18 cellular contexts compared by ENCODE assay signal in the genomic region with DNA sequence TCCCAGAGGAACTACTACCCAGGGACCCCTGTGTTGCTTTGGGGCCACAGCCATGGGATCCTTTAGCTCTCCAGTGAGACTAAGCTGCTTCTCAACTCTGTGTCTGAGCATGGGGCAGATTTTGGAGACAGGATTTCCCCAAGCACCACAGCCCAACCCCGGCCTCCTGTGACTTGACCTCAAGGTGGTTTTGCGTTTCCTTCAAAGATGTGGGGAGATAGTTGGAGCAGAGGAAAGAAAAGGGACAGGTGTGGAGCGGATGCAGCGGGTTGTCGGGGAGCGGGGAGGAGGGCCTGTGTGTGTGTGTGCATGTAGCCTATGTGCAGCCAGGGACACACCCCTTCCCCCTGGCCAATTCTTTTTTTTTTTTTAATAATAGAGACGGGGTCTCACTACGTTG. TPM values are rescaled to one million over a fixed set of nuclear protein-coding genes. Genes with fewer than 3 reads are reported as not detected.
DNase-seq lines count a peak whose midpoint lies in the region; ATAC-seq lines count a peak whose summit lies in the region.
"Had no signal": no experiment of that assay in that cellular context is flagged by ENCODE, and none has a peak within 500 bp of the region (broad histone marks: within the 10 kb centered on the region; RNA-seq: fewer than 3 reads in every experiment).

No MANE protein-coding gene starts in this region.

- intact Hi-C loops in activated CD4-positive, alpha-beta T cell treated with anti-CD3 and anti-CD28 coated beads for 36 hours (cut with DNase I, micrococcal nuclease): no loop called here

- H3K27me3 ChIP-seq in CD8-positive, alpha-beta memory T cell (ENCODE audit: insufficient read depth, low read length, poor library complexity, severe bottlenecking): no peaks in the 10 kb centered on the region
- H3K27me3 ChIP-seq: colonic mucosa had no signal

- peaks cover 68% of the 10 kb centered on the region for H3K36me3 Mint-ChIP-seq in activated CD4-positive, alpha-beta T cell treated with anti-CD3 and anti-CD28 coated beads for 36 hours (ENCODE audit: low read depth)
- peaks cover 0 to 80% (median 12%) of the 10 kb centered on the region in 3 donors for H3K36me3 Mint-ChIP-seq in CD8-positive, alpha-beta memory T cell
- H3K36me3 Mint-ChIP-seq in activated CD8-positive, alpha-beta T cell treated with anti-CD3 and anti-CD28 coated beads, Interleukin-2, amount 10 ng/mL, durations not matched to agents 7 days and 5 days (ENCODE audit: low read depth): peaks cover 64% of the 10 kb centered on the region
- peaks cover 23 to 46% (median 37%) of the 10 kb centered on the region in 3 donors for H3K36me3 Mint-ChIP-seq in immature natural killer cell

- no peak for ATAC-seq in activated CD4-positive, alpha-beta T cell treated with anti-CD3 and anti-CD28 coated beads for 36 hours
- peak; percentile 35 for ATAC-seq in activated CD8-positive, alpha-beta T cell treated with anti-CD3 and anti-CD28 coated beads, Interleukin-2, amount 10 ng/mL, durations not matched to agents 7 days and 5 days

- POLR2A ChIA-PET in activated CD4-positive, alpha-beta T cell treated with anti-CD3 and anti-CD28 coated beads for 36 hours (lab: Charles Lee): no interaction called here
- POLR2A ChIA-PET in CD8-positive, alpha-beta memory T cell (lab: Charles Lee): interaction anchor here (2.9 kb wide), 1 partner anchor 9 kb away, joined by 15 read pairs; the partner anchor contains the start of gene ARID5A
- POLR2A ChIA-PET in activated CD8-positive, alpha-beta T cell treated with anti-CD3 and anti-CD28 coated beads, Interleukin-2, amount 10 ng/mL, durations not matched to agents 7 days and 5 days (lab: Charles Lee): interaction anchor here (1.4 kb wide), 1 partner anchor 9 kb away, joined by 9 read pairs; no protein-coding TSS in a partner anchor

- peaks cover 23% of the 10 kb centered on the region for H3K36me3 ChIP-seq in CD8-positive, alpha-beta memory T cell (ENCODE audit: insufficient read depth, low read length)
- H3K36me3 ChIP-seq: neural progenitor cell had no signal

- in situ Hi-C loops in ACHN (cut with HindIII; ENCODE audit: low pct_ligation_motif_present, low pct_unique_long_range_greater_than_20kb, low sequenced_read_pairs): no loop called here

- no peak overlapping the region for H3K4me3 Mint-ChIP-seq in activated CD4-positive, alpha-beta T cell treated with anti-CD3 and anti-CD28 coated beads for 36 hours
- H3K4me3 Mint-ChIP-seq in CD8-positive, alpha-beta memory T cell: peak overlapping the region in 4 of 7 donors; percentile 63 to 81 (median 74)
- H3K4me3 Mint-ChIP-seq in activated CD8-positive, alpha-beta T cell treated with anti-CD3 and anti-CD28 coated beads, Interleukin-2, amount 10 ng/mL, durations not matched to agents 7 days and 5 days: no peak overlapping the region
- H3K4me3 Mint-ChIP-seq in immature natural killer cell: peak overlapping the region; percentile 77 to 87 (median 85)
- H3K4me3 Mint-ChIP-seq: CD14-positive monocyte, neural progenitor cell, type B pancreatic cell had no signal

- CTCF ChIA-PET in activated CD4-positive, alpha-beta T cell treated with anti-CD3 and anti-CD28 coated beads for 36 hours (lab: Charles Lee): interaction anchor here (0.5 kb wide), 1 partner anchor 210 kb away, joined by 3 read pairs; no protein-coding TSS in a partner anchor
- CTCF ChIA-PET in CD8-positive, alpha-beta memory T cell (lab: Charles Lee): interaction anchor here (0.9 to 3.3 kb wide), 2 partner anchors 8 to 139 kb away, joined by 3 to 11 read pairs; no protein-coding TSS in a partner anchor
- CTCF ChIA-PET in activated CD8-positive, alpha-beta T cell treated with anti-CD3 and anti-CD28 coated beads, Interleukin-2, amount 10 ng/mL, durations not matched to agents 7 days and 5 days (lab: Charles Lee): interaction anchor here (0.7 kb wide), 1 partner anchor 139 kb away, joined by 3 read pairs; no protein-coding TSS in a partner anchor

- no peak overlapping the region for H3K4me3 ChIP-seq in CD8-positive, alpha-beta memory T cell (ENCODE audit: low read length)
- H3K4me3 ChIP-seq: colonic mucosa, neural progenitor cell had no signal

- DNase-seq in activated CD4-positive, alpha-beta T cell treated with anti-CD3 and anti-CD28 coated beads for 36 hours: no peak
- DNase-seq in activated CD4-positive, alpha-beta T cell treated with anti-CD3 and anti-CD28 coated beads for 48 hours: no peak
- DNase-seq in CD8-positive, alpha-beta memory T cell: peak in 2 of 5 donors; percentile 20 to 38
- peak; percentile 21 for DNase-seq in activated CD8-positive, alpha-beta T cell treated with anti-CD3 and anti-CD28 coated beads, Interleukin-2, amount 10 ng/mL, durations not matched to agents 7 days and 5 days
- DNase-seq in immature natural killer cell: peak; percentile 36 to 53 (median 42)
- DNase-seq in NCI-H446 treated with DMSO at 0.1 percent for 48 hours (lab: John Stamatoyannopoulos, UW): no peak
- no peak for DNase-seq in NCI-H146 treated with DMSO at 0.1 percent for 48 hours (lab: John Stamatoyannopoulos, UW; ENCODE audit: unreplicated experiment)
- DNase-seq in ACHN: no peak
- DNase-seq: colonic mucosa; EL; foreskin melanocyte; Kasumi-1; NCI-H82; stimulated activated CD4-positive, alpha-beta T cell treated with anti-CD3 and anti-CD28 coated beads, Interleukin-12 subunit alpha, Interleukin-12 subunit beta, amount 100 ng/mL, for 4 hours had no signal

- no peaks in the 10 kb centered on the region for H3K27me3 Mint-ChIP-seq in activated CD4-positive, alpha-beta T cell treated with anti-CD3 and anti-CD28 coated beads for 36 hours
- H3K27me3 Mint-ChIP-seq in CD8-positive, alpha-beta memory T cell: no peaks in the 10 kb centered on the region
- H3K27me3 Mint-ChIP-seq in activated CD8-positive, alpha-beta T cell treated with anti-CD3 and anti-CD28 coated beads, Interleukin-2, amount 10 ng/mL, durations not matched to agents 7 days and 5 days (ENCODE audit: low read depth): no peaks in the 10 kb centered on the region
- peaks cover 8 to 16% (median 14%) of the 10 kb centered on the region in 3 donors for H3K27me3 Mint-ChIP-seq in immature natural killer cell (ENCODE audit: low read depth in 3 of 3)
- H3K27me3 Mint-ChIP-seq: type B pancreatic cell had no signal

- peak overlapping the region; percentile 69 for H3K27ac Mint-ChIP-seq in activated CD4-positive, alpha-beta T cell treated with anti-CD3 and anti-CD28 coated beads for 36 hours
- H3K27ac Mint-ChIP-seq in CD8-positive, alpha-beta memory T cell: peak overlapping the region in 7 of 8 donors; percentile 18 to 94 (median 82)
- H3K27ac Mint-ChIP-seq in activated CD8-positive, alpha-beta T cell treated with anti-CD3 and anti-CD28 coated beads, Interleukin-2, amount 10 ng/mL, durations not matched to agents 7 days and 5 days: peak overlapping the region; percentile 9
- H3K27ac Mint-ChIP-seq in immature natural killer cell: peak overlapping the region in 5 of 6 donors; percentile 63 to 93 (median 85)

- H3K4me1 ChIP-seq in CD8-positive, alpha-beta memory T cell (ENCODE audit: insufficient read depth, low read length): peaks cover 54% of the 10 kb centered on the region
- H3K4me1 ChIP-seq: colonic mucosa had no signal

- no peaks in the 10 kb centered on the region for H3K9me3 ChIP-seq in CD8-positive, alpha-beta memory T cell (ENCODE audit: low read length)
- H3K9me3 ChIP-seq: colonic mucosa had no signal

- peaks cover 58% of the 10 kb centered on the region for H3K4me1 Mint-ChIP-seq in activated CD4-positive, alpha-beta T cell treated with anti-CD3 and anti-CD28 coated beads for 36 hours
- peaks cover 48 to 62% (median 58%) of the 10 kb centered on the region in 3 donors for H3K4me1 Mint-ChIP-seq in CD8-positive, alpha-beta memory T cell
- peaks cover 50% of the 10 kb centered on the region for H3K4me1 Mint-ChIP-seq in activated CD8-positive, alpha-beta T cell treated with anti-CD3 and anti-CD28 coated beads, Interleukin-2, amount 10 ng/mL, durations not matched to agents 7 days and 5 days (ENCODE audit: low read depth)
- H3K4me1 Mint-ChIP-seq in immature natural killer cell: peaks cover 63 to 66% of the 10 kb centered on the region in 2 donors
- H3K4me1 Mint-ChIP-seq: neural progenitor cell had no signal

- H3K9me3 Mint-ChIP-seq in activated CD4-positive, alpha-beta T cell treated with anti-CD3 and anti-CD28 coated beads for 36 hours (ENCODE audit: low read depth): no peaks in the 10 kb centered on the region
- no peaks in the 10 kb centered on the region for H3K9me3 Mint-ChIP-seq in CD8-positive, alpha-beta memory T cell
- H3K9me3 Mint-ChIP-seq in activated CD8-positive, alpha-beta T cell treated with anti-CD3 and anti-CD28 coated beads, Interleukin-2, amount 10 ng/mL, durations not matched to agents 7 days and 5 days (ENCODE audit: insufficient read depth): no peaks in the 10 kb centered on the region
- no peaks in the 10 kb centered on the region for H3K9me3 Mint-ChIP-seq in immature natural killer cell

- no peak overlapping the region for H3K27ac ChIP-seq in CD8-positive, alpha-beta memory T cell (ENCODE audit: low read depth, low read length)
- H3K27ac ChIP-seq: colonic mucosa, epithelial cell of prostate, neural progenitor cell had no signal

RNA-seq across cellular contexts. Expression of gene ARID5A, which starts 10.2 kb away (rescaled TPM):
- 100 to 1,000 TPM; 179 to 191 TPM for total RNA-seq in activated CD4-positive, alpha-beta T cell treated with anti-CD3 and anti-CD28 coated beads for 36 hours
- 100 to 1,000 TPM; 146 to 147 TPM for total RNA-seq in CD8-positive, alpha-beta memory T cell
- 84.0 TPM for polyA plus RNA-seq in CD8-positive, alpha-beta memory T cell
- total RNA-seq in activated CD8-positive, alpha-beta T cell treated with anti-CD3 and anti-CD28 coated beads, Interleukin-2, amount 10 ng/mL, durations not matched to agents 7 days and 5 days: 10 to 100 TPM; 37.7 to 40.1 TPM
- 100 to 1,000 TPM in 1 of 3 donors, 10 to 100 TPM in 2; 77.1 to 204 (median 82.7) TPM for polyA plus RNA-seq in immature natural killer cell

RNA-seq across cellular contexts. Expression of gene NEURL3, which starts 41.6 kb away (rescaled TPM):
- total RNA-seq in activated CD4-positive, alpha-beta T cell treated with anti-CD3 and anti-CD28 coated beads for 36 hours: under 1 TPM; 0.33 to 0.41 TPM
- under 1 TPM in 1 of 2 experiments, not detected in 1; 0.22 TPM for total RNA-seq in CD8-positive, alpha-beta memory T cell
- not detected for polyA plus RNA-seq in CD8-positive, alpha-beta memory T cell
- total RNA-seq in activated CD8-positive, alpha-beta T cell treated with anti-CD3 and anti-CD28 coated beads, Interleukin-2, amount 10 ng/mL, durations not matched to agents 7 days and 5 days: not detected
- not detected for polyA plus RNA-seq in immature natural killer cell
- polyA plus RNA-seq: CD14-positive monocyte had no signal

Comparison
In these comparisons a context has a peak if more than half of its experiments do, and no peak if none do; other contexts are left out.
1. DNase-seq: peak in activated CD8-positive, alpha-beta T cell treated with anti-CD3 and anti-CD28 coated beads, Interleukin-2, amount 10 ng/mL, durations not matched to agents 7 days and 5 days (single experiment) and immature natural killer cell (3 of 3); none in activated CD4-positive, alpha-beta T cell treated with anti-CD3 and anti-CD28 coated beads for 36 hours (single experiment), activated CD4-positive, alpha-beta T cell treated with anti-CD3 and anti-CD28 coated beads for 48 hours (single experiment), NCI-H446 treated with DMSO at 0.1 percent for 48 hours (single experiment), NCI-H146 treated with DMSO at 0.1 percent for 48 hours (single experiment) and ACHN (single experiment).
2. H3K27ac Mint-ChIP-seq: peak in every context shown above with its lines; median percentile 85 in immature natural killer cell; 82 in CD8-positive, alpha-beta memory T cell; 69 in activated CD4-positive, alpha-beta T cell treated with anti-CD3 and anti-CD28 coated beads for 36 hours; 9 in activated CD8-positive, alpha-beta T cell treated with anti-CD3 and anti-CD28 coated beads, Interleukin-2, amount 10 ng/mL, durations not matched to agents 7 days and 5 days.
3. H3K4me3 Mint-ChIP-seq: peak in CD8-positive, alpha-beta memory T cell (4 of 7) and immature natural killer cell (5 of 5); none in activated CD4-positive, alpha-beta T cell treated with anti-CD3 and anti-CD28 coated beads for 36 hours (single experiment) and activated CD8-positive, alpha-beta T cell treated with anti-CD3 and anti-CD28 coated beads, Interleukin-2, amount 10 ng/mL, durations not matched to agents 7 days and 5 days (single experiment).